Comparison of ENCODE assay signal across 14 cellular contexts in the genomic region with DNA sequence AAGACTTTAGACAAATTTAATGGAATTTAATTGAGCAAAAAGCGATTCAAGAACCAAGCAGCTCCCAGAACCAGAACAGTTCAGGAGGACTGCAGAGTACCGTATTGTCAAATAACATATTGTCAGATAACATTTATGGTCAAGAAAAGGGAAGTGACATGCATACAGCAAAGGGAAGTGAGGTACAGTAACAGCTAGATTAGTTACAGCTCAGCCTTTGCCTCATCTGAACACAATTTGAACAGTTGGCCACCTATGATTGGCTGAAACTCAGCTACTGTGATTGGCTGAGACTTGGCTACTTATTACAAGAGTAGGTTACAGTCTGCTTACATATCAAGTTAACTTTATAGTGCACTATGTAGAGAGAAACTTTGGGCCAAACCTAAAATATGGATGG. TPM values are rescaled to one million over a fixed set of nuclear protein-coding genes. Genes with fewer than 3 reads are reported as not detected.
DNase-seq lines count a peak whose midpoint lies in the region; ATAC-seq lines count a peak whose summit lies in the region.
"Had no signal": no experiment of that assay in that cellular context is flagged by ENCODE, and none has a peak within 500 bp of the region (broad histone marks: within the 10 kb centered on the region; RNA-seq: fewer than 3 reads in every experiment).

No MANE protein-coding gene starts in this region.

- intact Hi-C loops in left colon (cut with DNase I, micrococcal nuclease): no loop called here

- peak; percentile 59 for ATAC-seq in HG03175 (IDR thresholded peaks at IDR 0.05; ENCODE audit: unreplicated experiment)
- peak; percentile 59 for ATAC-seq in left colon
- no peak for ATAC-seq in HG02623 (IDR thresholded peaks at IDR 0.05; ENCODE audit: unreplicated experiment)
- ATAC-seq: HepG2 had no signal

- DNase-seq in CD1c-positive myeloid dendritic cell (ENCODE audit: extremely low spot score) (peak; percentile 73), OCI-M1 (lab: John Stamatoyannopoulos, UW) (peak; percentile 93), left colon (no peak), ureter (ENCODE audit: low spot score) (no peak), iPS-NIHi7 (ENCODE audit: extremely low spot score) (no peak), T-helper 9 cell (no peak)
- DNase-seq: glutamatergic neuron, kidney, NCI-H524 treated with DMSO at 0.1 percent for 48 hours, thyroid gland, WERI-Rb-1 had no signal

RNA-seq across cellular contexts. Expression of a gene that starts 21.9 kb away (rescaled TPM):
- total RNA-seq in left colon (10 to 100 TPM; 66.7 to 87.1 TPM), ureter (99.5 TPM)

Comparison
In these comparisons a context has a peak if more than half of its experiments do, and no peak if none do; other contexts are left out.
1. DNase-seq: peak in CD1c-positive myeloid dendritic cell (single experiment) and OCI-M1 (single experiment); none in left colon (0 of 2), ureter (single experiment), iPS-NIHi7 (single experiment) and T-helper 9 cell (single experiment).